Comparison of ENCODE assay signal across 8 cellular contexts in the genomic region with DNA sequence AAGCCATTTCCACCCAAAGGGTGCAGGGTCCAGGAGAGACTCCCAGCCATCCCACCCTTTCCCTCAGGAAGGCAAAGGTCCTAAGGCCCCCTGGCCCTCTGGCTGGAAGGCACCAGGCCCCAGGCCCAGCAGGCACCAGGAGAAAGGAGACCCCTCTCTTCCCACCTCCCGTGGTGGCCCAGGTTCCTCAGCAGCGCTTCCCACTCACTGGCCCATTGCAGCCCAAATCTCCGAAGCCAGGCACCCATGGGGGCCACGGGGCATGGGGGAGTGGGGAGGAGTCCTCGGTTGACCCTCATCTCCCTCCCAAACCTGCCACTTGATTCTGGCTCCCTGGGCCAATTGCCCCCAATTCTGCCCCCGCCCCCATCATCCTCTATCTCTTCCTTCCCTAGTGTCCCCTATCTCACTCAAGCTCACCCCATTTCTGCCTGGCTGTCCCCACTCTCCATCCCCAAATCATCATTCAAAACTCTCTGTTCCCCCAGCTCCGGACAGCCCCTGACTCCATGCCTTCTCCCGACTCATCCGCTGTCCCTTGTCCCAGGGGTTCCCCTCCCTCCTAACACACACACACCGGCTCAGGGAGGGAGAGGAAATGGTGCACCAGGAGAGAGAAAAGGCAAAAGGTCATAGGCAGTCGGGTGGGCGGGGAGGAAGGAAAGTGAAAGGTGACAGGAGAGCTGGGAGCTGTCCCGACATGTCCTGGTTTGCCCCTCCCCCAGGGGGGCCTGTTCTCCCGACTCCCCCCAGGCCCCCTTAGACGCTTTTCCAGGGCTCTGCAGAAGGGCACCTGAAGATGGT. TPM values are rescaled to one million over a fixed set of nuclear protein-coding genes. Genes with fewer than 3 reads are reported as not detected.
DNase-seq lines count a peak whose midpoint lies in the region; ATAC-seq and TF ChIP-seq lines count a peak whose summit lies in the region.

No MANE protein-coding gene starts in this region.

- peak overlapping the region; percentile 71 to 72 for H3K4me3 ChIP-seq in mucosa of rectum (ENCODE audit: low read length in 2 of 2)

- H3K4me3 Mint-ChIP-seq in MCF 10A (ENCODE audit: unreplicated experiment): peak overlapping the region; percentile 91

- peaks cover 30% of the 10 kb centered on the region for H3K4me1 Mint-ChIP-seq in MCF 10A (ENCODE audit: insufficient read depth, unreplicated experiment)

- H3K27me3 ChIP-seq in mucosa of rectum (ENCODE audit: control insufficient read depth in 2 of 2, insufficient read depth in 2 of 2, low read length in 2 of 2): no peaks in the 10 kb centered on the region

- POLR2A ChIA-PET in MCF 10A (lab: Yijun Ruan, JAX): interaction anchor here (0.6 to 1.5 kb wide), 4 partner anchors 16 to 308 kb away, joined by 3 to 5 read pairs (median 4); no protein-coding TSS in a partner anchor

- no peak for ATAC-seq in HG02763 (IDR thresholded peaks at IDR 0.05; ENCODE audit: unreplicated experiment)

- peaks cover 6% of the 10 kb centered on the region for H3K36me3 Mint-ChIP-seq in MCF 10A (ENCODE audit: insufficient read depth, unreplicated experiment)

- peak overlapping the region; percentile 87 for H3K27ac ChIP-seq in mucosa of rectum (ENCODE audit: low read depth in 2 of 2, low read length in 2 of 2)

- H3K4me1 ChIP-seq in mucosa of rectum (ENCODE audit: control insufficient read depth in 2 of 2, insufficient read depth in 2 of 2, low read length in 2 of 2): peaks cover 16 to 32% of the 10 kb centered on the region in 2 donors

- TF ChIP-seq CTCF in MCF 10A (IDR thresholded peaks at IDR 0.05; ENCODE audit: unreplicated experiment): no peak

- CTCF ChIA-PET in MCF 10A (lab: Yijun Ruan, JAX): interaction anchor here (0.6 to 1.2 kb wide), 8 partner anchors 10 to 985 kb away, joined by 3 to 4 read pairs (median 3); no protein-coding TSS in a partner anchor

- no TSS peak for BruUV-seq in MCF 10A (replicated peaks; lab: Mats Ljungman, UMichigan)

- H3K27me3 Mint-ChIP-seq in MCF 10A (ENCODE audit: insufficient read depth, unreplicated experiment): no peaks in the 10 kb centered on the region

- H3K9ac ChIP-seq in mucosa of rectum (ENCODE audit: low read depth in 1 of 2, low read length in 2 of 2): peak overlapping the region; percentile 18 to 83

- peak overlapping the region; percentile 97 for H3K27ac Mint-ChIP-seq in MCF 10A (ENCODE audit: low read depth, unreplicated experiment)

- peak; percentile 39 for DNase-seq in stimulated activated CD4-positive, alpha-beta T cell treated with anti-CD3 and anti-CD28 coated beads, Interleukin-15, amount 100 ng/mL, for 24 hours
- DNase-seq in stimulated activated CD4-positive, alpha-beta T cell treated with anti-CD3 and anti-CD28 coated beads, Interleukin-4, amount 100 ng/mL, for 4 hours: no peak
- no peak for DNase-seq in MCF 10A (ENCODE audit: unreplicated experiment)
- DNase-seq in NCI-H2081 (lab: John Stamatoyannopoulos, UW): no peak
- DNase-seq in OCI-M2 (lab: John Stamatoyannopoulos, UW; ENCODE audit: unreplicated experiment): no peak
- no peak for DNase-seq in NCI-H226

- intact Hi-C loops in MCF 10A (cut with micrococcal nuclease): no loop called here

- no peaks in the 10 kb centered on the region for H3K9me3 Mint-ChIP-seq in MCF 10A (ENCODE audit: unreplicated experiment)

- H3K9me3 ChIP-seq in mucosa of rectum (ENCODE audit: control insufficient read depth in 2 of 2, low read length in 2 of 2): no peaks in the 10 kb centered on the region

- H3K36me3 ChIP-seq in mucosa of rectum (ENCODE audit: control insufficient read depth in 2 of 2, insufficient read depth in 2 of 2, low read length in 2 of 2): peaks cover 7 to 11% of the 10 kb centered on the region in 2 donors

RNA-seq across cellular contexts. Expression of gene LIF, which starts 1.2 kb away (rescaled TPM):
- 9.5 and 19.3 TPM in 2 replicates for total RNA-seq in MCF 10A (2022)

RNA-seq across cellular contexts. Expression of gene OSM, which starts 21.3 kb away (rescaled TPM):
- not detected in 2 replicates for total RNA-seq in MCF 10A (2022)

RNA-seq across cellular contexts. Expression of gene CASTOR1, which starts 43.9 kb away (rescaled TPM):
- 1.2 and 4.8 TPM in 2 replicates for total RNA-seq in MCF 10A (2022)
